In the genomic region with DNA sequence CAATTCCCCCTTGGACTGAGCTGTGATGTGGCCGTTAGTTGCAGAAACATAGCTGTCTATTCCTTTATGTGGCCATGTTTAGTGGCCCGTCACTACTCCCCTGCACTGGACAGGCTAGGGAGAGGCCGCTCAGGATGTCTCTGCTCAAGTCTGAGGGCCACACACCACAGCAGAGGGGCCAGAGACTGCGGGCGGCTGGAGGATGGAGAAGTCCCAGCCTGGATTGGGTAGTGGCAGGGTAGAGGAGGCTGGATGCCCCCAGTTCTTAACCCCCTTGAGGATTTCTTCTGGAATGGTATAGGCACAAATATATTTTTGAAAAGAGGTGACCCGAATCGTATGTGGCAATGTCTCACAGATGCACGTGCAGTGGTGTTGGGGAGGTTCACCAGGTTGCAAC, we compare ENCODE assay signal across 11 cellular contexts.
"Had no signal": no experiment of that assay in that cellular context is flagged by ENCODE, and none has a peak within 500 bp of the region (broad histone marks: within the 10 kb centered on the region; RNA-seq: fewer than 3 reads in every experiment).

No MANE protein-coding gene starts in this region.

- H3K9me3 ChIP-seq: gastrocnemius medialis, psoas muscle, thoracic aorta, vagina had no signal

- ATAC-seq: activated CD8-positive, alpha-beta T cell treated with anti-CD3 and anti-CD28 coated beads for 36 hours; gastrocnemius medialis; psoas muscle; T-helper 17 cell had no signal

- H3K9me3 Mint-ChIP-seq: activated CD8-positive, alpha-beta T cell treated with anti-CD3 and anti-CD28 coated beads for 36 hours; stimulated activated naive CD8-positive, alpha-beta T cell treated with anti-CD3 and anti-CD28 coated beads, Interleukin-15, Interleukin-2, amounts not matched to agents 100 ng/mL and 50 ng/mL, for 24 hours had no signal

- DNase-seq: activated CD8-positive, alpha-beta T cell treated with anti-CD3 and anti-CD28 coated beads for 36 hours; activated gamma-delta T cell treated with Interleukin-2 at 50 U/mL for 16 hours; effector CD4-positive, alpha-beta T cell; gastrocnemius medialis; psoas muscle; SIG-M5; stimulated activated CD4-positive, alpha-beta T cell treated with anti-CD3 and anti-CD28 coated beads, Interleukin-4, amount 100 ng/mL, for 24 hours had no signal

- H3K4me3 ChIP-seq: gastrocnemius medialis, psoas muscle, thoracic aorta, vagina had no signal

- H3K27me3 ChIP-seq: vagina had no signal

- H3K27ac ChIP-seq: gastrocnemius medialis, psoas muscle, thoracic aorta, vagina had no signal

- H3K36me3 ChIP-seq: gastrocnemius medialis, thoracic aorta, vagina had no signal

- H3K27ac Mint-ChIP-seq: activated CD8-positive, alpha-beta T cell treated with anti-CD3 and anti-CD28 coated beads for 36 hours; stimulated activated naive CD8-positive, alpha-beta T cell treated with anti-CD3 and anti-CD28 coated beads, Interleukin-15, Interleukin-2, amounts not matched to agents 100 ng/mL and 50 ng/mL, for 24 hours; T-helper 17 cell had no signal

- H3K4me1 ChIP-seq: gastrocnemius medialis, psoas muscle, vagina had no signal

- H3K4me1 Mint-ChIP-seq: T-helper 17 cell had no signal

- H3K27me3 Mint-ChIP-seq: activated CD8-positive, alpha-beta T cell treated with anti-CD3 and anti-CD28 coated beads for 36 hours; stimulated activated naive CD8-positive, alpha-beta T cell treated with anti-CD3 and anti-CD28 coated beads, Interleukin-15, Interleukin-2, amounts not matched to agents 100 ng/mL and 50 ng/mL, for 24 hours had no signal

- H3K4me3 Mint-ChIP-seq: activated CD8-positive, alpha-beta T cell treated with anti-CD3 and anti-CD28 coated beads for 36 hours; stimulated activated naive CD8-positive, alpha-beta T cell treated with anti-CD3 and anti-CD28 coated beads, Interleukin-15, Interleukin-2, amounts not matched to agents 100 ng/mL and 50 ng/mL, for 24 hours; T-helper 17 cell had no signal
